Comparison of ENCODE assay signal across 18 cellular contexts in genomic region chr17:28737316-28737715, GRCh38. TPM values are rescaled to one million over a fixed set of nuclear protein-coding genes. Genes with fewer than 3 reads are reported as not detected.
DNase-seq lines count a peak whose midpoint lies in the region; ATAC-seq, FAIRE-seq and TF ChIP-seq lines count a peak whose summit lies in the region.
"Had no signal": no experiment of that assay in that cellular context is flagged by ENCODE, and none has a peak within 500 bp of the region (broad histone marks: within the 10 kb centered on the region; RNA-seq: fewer than 3 reads in every experiment).

No MANE protein-coding gene starts in this region.

- ATAC-seq in IMR-90 (ENCODE audit: low read depth): no peak
- ATAC-seq in GM12878: no peak
- no peak for ATAC-seq in naive B cell (ENCODE audit: low read depth in 2 of 2)

- BruUV-seq in IMR-90 (replicated peaks; lab: Mats Ljungman, UMichigan) (no TSS peak), GM12878 (replicated peaks; lab: Mats Ljungman, UMichigan) (no TSS peak)

- 0 out of 20 replicates have a peak overlapping the region, but pooled peaks of 2 of the 10 experiments have one; percentile 1 to 9 for H3K4me3 ChIP-seq in BLaER1 treated with 17β-estradiol and CSF1 and Interleukin-3, amounts not matched to agents 10 nM and 100 nM
- H3K4me3 ChIP-seq in IMR-90 (ENCODE audit: insufficient read depth, low read depth, low read length) (no peak overlapping the region), GM12878 (no peak overlapping the region)

- no peak for FAIRE-seq in GM12878 (lab: Jason Lieb, UNC)
- FAIRE-seq: A204.1, D721Med had no signal

- dilution Hi-C loops in IMR-90 (cut with HindIII; ENCODE audit: low sequenced_read_pairs, unreplicated experiment): no loop called here

- CTCF ChIA-PET in IMR-90 (lab: Yijun Ruan, JAX): no interaction called here
- CTCF ChIA-PET in GM12878 (lab: Yijun Ruan, JAX): interaction anchor here (7.4 kb wide), 1 partner anchor 9 kb away, joined by 95 read pairs; the partner anchor contains the start of genes NEK8 and TLCD1

- no peak overlapping the region for H2BK5ac ChIP-seq in IMR-90 (ENCODE audit: low read depth, low read length, poor library complexity, severe bottlenecking)

- H2AFZ ChIP-seq in IMR-90 (replicated peaks; ENCODE audit: low read length, poor library complexity): peak overlapping the region; percentile 43
- H2AFZ ChIP-seq in GM12878 (ENCODE audit: control insufficient read depth, low read depth, low read length): no peak overlapping the region; the same call in 1 of the 2 replicates

- SMC1A ChIA-PET in GM12878 (lab: Charles Lee; ENCODE audit: uncharacterized antibody, unreplicated experiment): interaction anchor here (0.7 to 17.8 kb wide), 2 partner anchors 9 to 93 kb away, joined by 3 to 326 read pairs; partner anchors contain the start of genes NEK8 and TLCD1

- peak overlapping the region; percentile 64 to 100 (median 96); a peak in 21 of 22 replicates for H3K4me2 ChIP-seq in BLaER1 treated with 17β-estradiol and CSF1 and Interleukin-3, amounts not matched to agents 10 nM and 100 nM
- no peak overlapping the region for H3K4me2 ChIP-seq in IMR-90 (ENCODE audit: low read depth, low read length)
- peak overlapping the region; percentile 76 for H3K4me2 ChIP-seq in GM12878 (ENCODE audit: control insufficient read depth, insufficient read depth)

- in situ Hi-C loops in IMR-90 (cut with MboI; ENCODE audit: low sequenced_read_pairs) (loop anchor here (10.0 kb wide), 1 partner anchor 367 kb away; no protein-coding TSS in a partner anchor), GM12878 (cut with MboI) (loop anchor here (25.0 kb wide), 1 partner anchor 1275 kb away; the partner anchor contains the start of gene KSR1)

- TF ChIP-seq EP300 in GM12878 (IDR thresholded peaks at IDR 0.05; ENCODE audit: borderline replicate concordance in 1 of 2, control insufficient read depth in 1 of 2, low read depth in 2 of 2, low read length in 2 of 2): no peak

- no peak overlapping the region for H3K4ac ChIP-seq in IMR-90 (ENCODE audit: low read depth, low read length)

- H3K14ac ChIP-seq in IMR-90 (replicated peaks; ENCODE audit: low read depth, low read length): no peak overlapping the region

- H3K27ac Mint-ChIP-seq in naive B cell (peak overlapping the region; percentile 79 to 100 (median 100)), mesothelial cell of epicardium (no peak overlapping the region)

- no peaks in the 10 kb centered on the region for H4K20me1 ChIP-seq in BLaER1 treated with 17β-estradiol and CSF1 and Interleukin-3, amounts not matched to agents 10 nM and 100 nM
- H4K20me1 ChIP-seq in IMR-90 (ENCODE audit: insufficient read depth, low read length): no peaks in the 10 kb centered on the region
- H4K20me1 ChIP-seq in GM12878 (ENCODE audit: control insufficient read depth, insufficient read depth): no peaks in the 10 kb centered on the region

- H3K9ac ChIP-seq in BLaER1 treated with 17β-estradiol and CSF1 and Interleukin-3, amounts not matched to agents 10 nM and 100 nM: peak overlapping the region in 7 of 11 experiments; percentile 34 to 72 (median 64); a peak in 12 of 22 replicates
- H3K9ac ChIP-seq in IMR-90 (ENCODE audit: low read depth, low read length): no peak overlapping the region
- no peak overlapping the region for H3K9ac ChIP-seq in GM12878 (ENCODE audit: control insufficient read depth, insufficient read depth, low read length)

- H3K18ac ChIP-seq in IMR-90 (ENCODE audit: low read depth, low read length): no peak overlapping the region

- TF ChIP-seq RAD21 in IMR-90 (IDR thresholded peaks at IDR 0.05; ENCODE audit: low read length): no peak
- no peak for TF ChIP-seq RAD21 in GM12878 (IDR thresholded peaks at IDR 0.05; ENCODE audit: insufficient read depth, low read depth, low read length)

- H3K23ac ChIP-seq in IMR-90 (ENCODE audit: low read depth, low read length): no peak overlapping the region

- TF ChIP-seq POLR2A in IMR-90 (IDR thresholded peaks at IDR 0.05; ENCODE audit: low read depth, low read length) (no peak), GM12878 (IDR thresholded peaks at IDR 0.05; ENCODE audit: low read depth, low read length) (no peak)

- no CpG with 5 or more reads among the region's 12 CpGs for WGBS in IMR-90 (ENCODE audit: extremely low coverage in 2 of 2, insufficient read length in 1 of 2), 2 experiments
- WGBS in GM12878 (ENCODE audit: insufficient coverage, insufficient replicate concordance, low lambda C conversion rate, missing lambda C conversion rate): 86% methylated on average over 12 of the region's 12 CpGs

- POLR2A ChIA-PET in IMR-90 (lab: Charles Lee; ENCODE audit: unreplicated experiment) (no interaction called here), GM12878 (lab: Charles Lee) (interaction anchor here (0.8 to 15.2 kb wide), 2 partner anchors 10 to 157 kb away, joined by 7 to 485 read pairs; partner anchors contain the start of genes NEK8, RPL23A and TLCD1)

- peaks cover 0 to 2% (median 0%) of the 10 kb centered on the region in 7 donors for H3K9me3 Mint-ChIP-seq in naive B cell
- H3K9me3 Mint-ChIP-seq in mesothelial cell of epicardium: no peaks in the 10 kb centered on the region
- H3K9me3 Mint-ChIP-seq: CD8-positive, alpha-beta memory T cell had no signal

- intact Hi-C loops in IMR-90 (cut with micrococcal nuclease): no loop called here
- intact Hi-C loops in GM12878 (cut with micrococcal nuclease; ENCODE audit: unreplicated experiment): no loop called here

- no peak overlapping the region for H2AK5ac ChIP-seq in IMR-90 (ENCODE audit: low read depth, low read length)

- no peaks in the 10 kb centered on the region for H3K27me3 Mint-ChIP-seq in naive B cell
- no peaks in the 10 kb centered on the region for H3K27me3 Mint-ChIP-seq in mesothelial cell of epicardium (ENCODE audit: low read depth)
- H3K27me3 Mint-ChIP-seq: CD8-positive, alpha-beta memory T cell had no signal

- peaks cover 0 to 7% of the 10 kb centered on the region in 2 experiments; a peak in 1 of 4 replicates for H3K79me1 ChIP-seq in IMR-90 (ENCODE audit: low read depth in 1 of 2, low read length in 2 of 2)

- DNase-seq in IMR-90: no peak
- DNase-seq in GM12878 (ENCODE audit: low read depth, low spot score): no peak
- DNase-seq in naive B cell: no peak
- no peak for DNase-seq in COLO668 (lab: John Stamatoyannopoulos, UW; ENCODE audit: unreplicated experiment)
- no peak for DNase-seq in DMS153 treated with DMSO at 0.1 percent for 48 hours (lab: John Stamatoyannopoulos, UW; ENCODE audit: unreplicated experiment)
- no peak for DNase-seq in OCI-M1 (lab: John Stamatoyannopoulos, UW)
- no peak for DNase-seq in mesothelial cell of epicardium (ENCODE audit: low spot score in 2 of 2, unreplicated experiment in 2 of 2)
- DNase-seq: CD8-positive, alpha-beta memory T cell; DMS79 treated with DMSO at 0.1 percent for 48 hours; GOT3; NCI-H1694 treated with DMSO at 0.1 percent for 48 hours; NCI-H2107; NCI-H510A treated with DMSO at 0.1 percent for 48 hours; NCI-H774; SW 1271 had no signal

- H3K27me3 ChIP-seq in BLaER1 treated with 17β-estradiol and CSF1 and Interleukin-3, amounts not matched to agents 10 nM and 100 nM: no peaks in the 10 kb centered on the region
- H3K27me3 ChIP-seq in IMR-90 (ENCODE audit: control insufficient read depth, insufficient read depth, low read length): no peaks in the 10 kb centered on the region
- no peaks in the 10 kb centered on the region for H3K27me3 ChIP-seq in GM12878 (replicated peaks in 1 of 2; ENCODE audit: control insufficient read depth in 2 of 2, insufficient read depth in 2 of 2, low read length in 1 of 2)

- H3K36me3 Mint-ChIP-seq in naive B cell (peaks cover 0 to 4% of the 10 kb centered on the region in 2 donors), mesothelial cell of epicardium (no peaks in the 10 kb centered on the region)

- peak overlapping the region in 9 of 11 experiments; percentile 35 to 95 (median 90); a peak in 18 of 22 replicates for H3K27ac ChIP-seq in BLaER1 treated with 17β-estradiol and CSF1 and Interleukin-3, amounts not matched to agents 10 nM and 100 nM
- H3K27ac ChIP-seq in IMR-90 (ENCODE audit: insufficient read depth, low read length): no peak overlapping the region
- peak overlapping the region; percentile 96 for H3K27ac ChIP-seq in GM12878 (ENCODE audit: control insufficient read depth, insufficient read depth)

- H3K4me1 Mint-ChIP-seq in naive B cell (peaks cover 43 to 83% (median 80%) of the 10 kb centered on the region in 3 donors), mesothelial cell of epicardium (peaks cover 6% of the 10 kb centered on the region)

- TF ChIP-seq CTCF in IMR-90 (conservative IDR thresholded peaks at IDR 0.05; ENCODE audit: low read depth, low read length): no peak
- no peak for TF ChIP-seq CTCF in GM12878 (IDR thresholded peaks at IDR 0.05 in 2 of 3, conservative IDR thresholded peaks at IDR 0.05 in 1 of 3; ENCODE audit: control insufficient read depth in 2 of 3, extremely low read depth in 1 of 3, insufficient read depth in 1 of 3, low read depth in 3 of 3, low read length in 3 of 3)
- no peak for TF ChIP-seq CTCF in mesothelial cell of epicardium (IDR thresholded peaks at IDR 0.05; ENCODE audit: unreplicated experiment)

- H4K8ac ChIP-seq in IMR-90 (ENCODE audit: low read depth in 2 of 2, low read length in 2 of 2): no peak overlapping the region

- no peak overlapping the region for H2BK20ac ChIP-seq in IMR-90 (ENCODE audit: low read depth, low read length)

- no peak overlapping the region for H2BK120ac ChIP-seq in IMR-90 (ENCODE audit: low read depth, low read length)

- H2AK9ac ChIP-seq in IMR-90 (replicated peaks; ENCODE audit: low read depth, low read length, poor library complexity): no peak overlapping the region

- H4K5ac ChIP-seq in IMR-90 (ENCODE audit: low read depth, low read length): no peak overlapping the region

- H3K4me3 Mint-ChIP-seq in naive B cell: peak overlapping the region in 7 of 8 donors; percentile 30 to 81 (median 64)
- H3K4me3 Mint-ChIP-seq in mesothelial cell of epicardium: no peak overlapping the region
- H3K4me3 Mint-ChIP-seq: CD8-positive, alpha-beta memory T cell had no signal

- RAD21 ChIA-PET in GM12878 (lab: Charles Lee; ENCODE audit: unreplicated experiment): interaction anchor here (17.4 kb wide), 1 partner anchor 11 kb away, joined by 375 read pairs; the partner anchor contains the start of genes NEK8 and TLCD1

- no peak overlapping the region for H4K91ac ChIP-seq in IMR-90 (ENCODE audit: insufficient read depth, low read depth, low read length)

- 0 out of 2 replicates have a peak, but pooled peaks cover 9% of the 10 kb centered on the region for H3K9me1 ChIP-seq in IMR-90 (ENCODE audit: insufficient read depth, low read length)

- peaks cover 0 to 15% (median 5%) of the 10 kb centered on the region in 11 experiments; a peak in 7 of 22 replicates for H3K36me3 ChIP-seq in BLaER1 treated with 17β-estradiol and CSF1 and Interleukin-3, amounts not matched to agents 10 nM and 100 nM
- H3K36me3 ChIP-seq in IMR-90 (ENCODE audit: control insufficient read depth, insufficient read depth, low read length) (no peaks in the 10 kb centered on the region), GM12878 (ENCODE audit: control insufficient read depth in 2 of 2, insufficient read depth in 2 of 2, low read length in 1 of 2) (peaks cover 0 to 8% of the 10 kb centered on the region in 2 experiments; a peak in 2 of 4 replicates)

- H3K9me3 ChIP-seq in BLaER1 treated with 17β-estradiol and CSF1 and Interleukin-3, amounts not matched to agents 10 nM and 100 nM (replicated peaks in 1 of 11): peaks cover 0 to 35% (median 6%) of the 10 kb centered on the region in 11 experiments; a peak in 14 of 22 replicates
- no peaks in the 10 kb centered on the region for H3K9me3 ChIP-seq in IMR-90 (ENCODE audit: control insufficient read depth, insufficient read depth, low read length)
- peaks cover 8% of the 10 kb centered on the region; the same call in 2 of the 3 replicates for H3K9me3 ChIP-seq in GM12878 (replicated peaks; ENCODE audit: control insufficient read depth, insufficient read depth, low read length)

- H2BK15ac ChIP-seq in IMR-90 (ENCODE audit: low read depth, low read length): no peak overlapping the region

- no peak overlapping the region for H3K56ac ChIP-seq in IMR-90 (ENCODE audit: extremely low read depth, insufficient read depth, low read length)

- H3K79me2 ChIP-seq in GM12878 (ENCODE audit: control insufficient read depth, insufficient read depth, low read length): peaks cover 25% of the 10 kb centered on the region

- peaks cover 47 to 69% (median 65%) of the 10 kb centered on the region in 10 experiments for H3K4me1 ChIP-seq in BLaER1 treated with 17β-estradiol and CSF1 and Interleukin-3, amounts not matched to agents 10 nM and 100 nM
- H3K4me1 ChIP-seq in IMR-90 (ENCODE audit: control insufficient read depth, insufficient read depth, low read length) (0 out of 2 replicates have a peak, but pooled peaks cover 2% of the 10 kb centered on the region), GM12878 (ENCODE audit: control insufficient read depth, insufficient read depth, low read length) (peaks cover 70% of the 10 kb centered on the region)

RNA-seq across cellular contexts. Expression of gene TRAF4, which starts 6.5 kb away (rescaled TPM):
- 27.5 and 36.9 TPM in 2 replicates for total RNA-seq in IMR-90 (2012; rRNA removed)
- 63.2 and 75.6 TPM in 2 replicates for polyA plus RNA-seq in IMR-90 (2012; rRNA removed)
- 51.5 and 75.6 TPM in 2 replicates for polyA plus RNA-seq in IMR-90 (2012; cell fraction: cytosol; rRNA removed)
- 310 and 764 TPM in 2 replicates for polyA plus RNA-seq in IMR-90 (2012; cell fraction: nucleus; rRNA removed; ENCODE audit: low replicate concordance)
- total RNA-seq in GM12878 (2013; cell fraction: nucleolus; rRNA removed): 116 and 127 TPM in 2 replicates
- total RNA-seq in GM12878 (2014; rRNA removed): 134 and 151 TPM in 2 replicates
- total RNA-seq in GM12878 (2014; rRNA removed; fragmentation: Illumina TruSeq; extraction: Trizol): 56.3 and 61.7 TPM in 2 replicates
- total RNA-seq in GM12878 (2021): 171 and 197 TPM in 2 replicates
- 40.9 TPM for polyA plus RNA-seq in GM12878 (2011; ENCODE audit: low read depth)
- polyA plus RNA-seq in GM12878 (2011; rRNA removed): 28.0 and 71.2 TPM in 2 replicates
- 108 and 124 TPM in 2 replicates for polyA plus RNA-seq in GM12878 (2011; cell fraction: cytosol; rRNA removed)
- polyA plus RNA-seq in GM12878 (2011; cell fraction: nucleus; rRNA removed): 437 and 490 TPM in 2 replicates
- 86.4 and 93.9 TPM in 2 replicates for polyA plus RNA-seq in GM12878 (2012)
- polyA plus RNA-seq in GM12878 (2014; fragmentation: Illumina TruSeq; extraction: Trizol): 30.6 and 73.8 TPM in 2 replicates
- 1 to 10 TPM; 3.7 to 8.2 TPM for polyA plus RNA-seq in GM12878 (2014; fragmentation: Nextera tagmentation; extraction: Ambion mirVana)
- polyA plus RNA-seq in GM12878 (2014; rRNA removed): 152 and 164 TPM in 2 replicates
- 10 to 100 TPM; 46.2 to 56.6 TPM for polyA plus RNA-seq in GM12878 (2016; fragmentation: Nextera tagmentation; extraction: Ambion mirVana)
- polyA minus RNA-seq in GM12878 (2011; rRNA and poly(A)+ RNA removed): 70.6 and 117 TPM in 2 replicates
- 66.7 and 75.6 TPM in 2 replicates for polyA minus RNA-seq in GM12878 (2011; cell fraction: cytosol; rRNA and poly(A)+ RNA removed)
- polyA minus RNA-seq in GM12878 (2011; cell fraction: nucleus; rRNA and poly(A)+ RNA removed): 163 and 248 TPM in 2 replicates
- polyA plus RNA-seq in naive B cell (ENCODE audit: low read depth in 6 of 6): 10 to 100 TPM in 4 of 6 donors, 1 to 10 TPM in 2; 5.4 to 17.1 (median 12.0) TPM
- 252 to 259 TPM (median 254 TPM) in 3 replicates for total RNA-seq in mesothelial cell of epicardium

RNA-seq across cellular contexts. Expression of gene NEK8, which starts 8.7 kb away (rescaled TPM):
- total RNA-seq in IMR-90 (2012; rRNA removed) (3.1 and 5.2 TPM in 2 replicates), GM12878 (2014; rRNA removed) (8.8 and 10.5 TPM in 2 replicates), GM12878 (2014; rRNA removed; fragmentation: Illumina TruSeq; extraction: Trizol) (6.0 and 6.7 TPM in 2 replicates), GM12878 (2021) (10.1 and 11.0 TPM in 2 replicates), mesothelial cell of epicardium (5.2 to 7.6 TPM (median 5.9 TPM) in 3 replicates)
- polyA plus RNA-seq in IMR-90 (2012; rRNA removed) (4.1 and 4.6 TPM in 2 replicates), GM12878 (2011; rRNA removed) (7.9 and 13.2 TPM in 2 replicates), GM12878 (2014; fragmentation: Illumina TruSeq; extraction: Trizol) (7.5 and 8.5 TPM in 2 replicates), GM12878 (2014; fragmentation: Nextera tagmentation; extraction: Ambion mirVana) (1 to 10 TPM; 2.3 to 2.9 TPM), GM12878 (2014; rRNA removed) (14.3 and 15.1 TPM in 2 replicates), GM12878 (2016; fragmentation: Nextera tagmentation; extraction: Ambion mirVana) (10 to 100 TPM; 11.2 to 13.9 TPM), naive B cell (ENCODE audit: low read depth in 6 of 6) (10 to 100 TPM; 14.5 to 26.1 (median 19.6) TPM)
- polyA plus RNA-seq in IMR-90 (2012; cell fraction: cytosol; rRNA removed): 2.6 and 5.8 TPM in 2 replicates
- polyA plus RNA-seq in IMR-90 (2012; cell fraction: nucleus; rRNA removed; ENCODE audit: low replicate concordance): 14.0 and 18.2 TPM in 2 replicates
- 22.0 and 27.2 TPM in 2 replicates for total RNA-seq in GM12878 (2013; cell fraction: nucleolus; rRNA removed)
- 6.5 TPM for polyA plus RNA-seq in GM12878 (2011; ENCODE audit: low read depth)
- 16.7 and 21.7 TPM in 2 replicates for polyA plus RNA-seq in GM12878 (2011; cell fraction: cytosol; rRNA removed)
- polyA plus RNA-seq in GM12878 (2011; cell fraction: nucleus; rRNA removed): 24.8 and 26.2 TPM in 2 replicates
- 8.7 and 9.6 TPM in 2 replicates for polyA plus RNA-seq in GM12878 (2012)
- polyA minus RNA-seq in GM12878 (2011; rRNA and poly(A)+ RNA removed): 14.9 and 20.8 TPM in 2 replicates
- polyA minus RNA-seq in GM12878 (2011; cell fraction: cytosol; rRNA and poly(A)+ RNA removed): 4.0 and 4.4 TPM in 2 replicates
- 11.1 and 21.9 TPM in 2 replicates for polyA minus RNA-seq in GM12878 (2011; cell fraction: nucleus; rRNA and poly(A)+ RNA removed)

RNA-seq across cellular contexts. Expression of gene TLCD1, which starts 11.3 kb away (rescaled TPM):
- total RNA-seq in IMR-90 (2012; rRNA removed) (3.6 and 3.9 TPM in 2 replicates), GM12878 (2014; rRNA removed) (8.6 and 10.6 TPM in 2 replicates), GM12878 (2014; rRNA removed; fragmentation: Illumina TruSeq; extraction: Trizol) (7.2 and 7.6 TPM in 2 replicates), GM12878 (2021) (7.3 and 7.6 TPM in 2 replicates), mesothelial cell of epicardium (2.3 to 3.8 TPM (median 3.3 TPM) in 3 replicates)
- polyA plus RNA-seq in IMR-90 (2012; rRNA removed) (8.7 and 9.3 TPM in 2 replicates), GM12878 (2011; rRNA removed) (2.1 and 4.0 TPM in 2 replicates), GM12878 (2014; fragmentation: Illumina TruSeq; extraction: Trizol) (7.8 TPM in 2 replicates), GM12878 (2014; fragmentation: Nextera tagmentation; extraction: Ambion mirVana) (1 to 10 TPM; 2.9 to 7.1 TPM), GM12878 (2014; rRNA removed) (13.6 and 14.6 TPM in 2 replicates), GM12878 (2016; fragmentation: Nextera tagmentation; extraction: Ambion mirVana) (10 to 100 TPM; 14.9 to 19.8 TPM), naive B cell (ENCODE audit: low read depth in 6 of 6) (1 to 10 TPM in 1 of 6 donors, under 1 TPM in 1, not detected in 4; 0.93 to 1.2 TPM)
- polyA plus RNA-seq in IMR-90 (2012; cell fraction: cytosol; rRNA removed): 5.9 and 14.1 TPM in 2 replicates
- 3.7 and 5.6 TPM in 2 replicates for polyA plus RNA-seq in IMR-90 (2012; cell fraction: nucleus; rRNA removed; ENCODE audit: low replicate concordance)
- 1.9 and 4.3 TPM in 2 replicates for total RNA-seq in GM12878 (2013; cell fraction: nucleolus; rRNA removed)
- 3.3 TPM for polyA plus RNA-seq in GM12878 (2011; ENCODE audit: low read depth)
- polyA plus RNA-seq in GM12878 (2011; cell fraction: cytosol; rRNA removed): 4.1 and 4.2 TPM in 2 replicates
- polyA plus RNA-seq in GM12878 (2011; cell fraction: nucleus; rRNA removed): 5.1 and 5.7 TPM in 2 replicates
- polyA plus RNA-seq in GM12878 (2012): 5.3 and 8.7 TPM in 2 replicates
- 5.4 and 5.5 TPM in 2 replicates for polyA minus RNA-seq in GM12878 (2011; rRNA and poly(A)+ RNA removed)
- 2.8 and 5.5 TPM in 2 replicates for polyA minus RNA-seq in GM12878 (2011; cell fraction: cytosol; rRNA and poly(A)+ RNA removed)
- 4.8 and 6.9 TPM in 2 replicates for polyA minus RNA-seq in GM12878 (2011; cell fraction: nucleus; rRNA and poly(A)+ RNA removed)
- polyA plus RNA-seq: CD8-positive, alpha-beta memory T cell had no signal

RNA-seq across cellular contexts. Expression of gene RPL23A, which starts 17.5 kb away (rescaled TPM):
- total RNA-seq in IMR-90 (2012; rRNA removed): 572 and 596 TPM in 2 replicates
- 958 and 1,004 TPM in 2 replicates for polyA plus RNA-seq in IMR-90 (2012; rRNA removed)
- 180 and 421 TPM in 2 replicates for polyA plus RNA-seq in IMR-90 (2012; cell fraction: cytosol; rRNA removed)
- 47.7 and 402 TPM in 2 replicates for polyA plus RNA-seq in IMR-90 (2012; cell fraction: nucleus; rRNA removed; ENCODE audit: low replicate concordance)
- total RNA-seq in GM12878 (2013; cell fraction: nucleolus; rRNA removed): 169 and 204 TPM in 2 replicates
- total RNA-seq in GM12878 (2014; rRNA removed): 1,231 and 1,339 TPM in 2 replicates
- 1,926 and 2,065 TPM in 2 replicates for total RNA-seq in GM12878 (2014; rRNA removed; fragmentation: Illumina TruSeq; extraction: Trizol)
- 2,908 and 3,018 TPM in 2 replicates for total RNA-seq in GM12878 (2021)
- 6,212 TPM for polyA plus RNA-seq in GM12878 (2011; ENCODE audit: low read depth)
- 2,740 and 3,357 TPM in 2 replicates for polyA plus RNA-seq in GM12878 (2011; rRNA removed)
- 779 and 1,073 TPM in 2 replicates for polyA plus RNA-seq in GM12878 (2011; cell fraction: cytosol; rRNA removed)
- 561 and 573 TPM in 2 replicates for polyA plus RNA-seq in GM12878 (2011; cell fraction: nucleus; rRNA removed)
- 4,003 and 4,409 TPM in 2 replicates for polyA plus RNA-seq in GM12878 (2012)
- 1,904 and 2,135 TPM in 2 replicates for polyA plus RNA-seq in GM12878 (2014; fragmentation: Illumina TruSeq; extraction: Trizol)
- polyA plus RNA-seq in GM12878 (2014; fragmentation: Nextera tagmentation; extraction: Ambion mirVana): over 10,000 TPM in 1 of 2 experiments, 1,000 to 10,000 TPM in 1; 8,970 to 10,319 TPM
- polyA plus RNA-seq in GM12878 (2014; rRNA removed): 1,318 and 1,377 TPM in 2 replicates
- 1,000 to 10,000 TPM; 2,984 to 3,180 TPM for polyA plus RNA-seq in GM12878 (2016; fragmentation: Nextera tagmentation; extraction: Ambion mirVana)
- polyA minus RNA-seq in GM12878 (2011; rRNA and poly(A)+ RNA removed): 1,547 and 2,710 TPM in 2 replicates
- 624 and 701 TPM in 2 replicates for polyA minus RNA-seq in GM12878 (2011; cell fraction: cytosol; rRNA and poly(A)+ RNA removed)
- polyA minus RNA-seq in GM12878 (2011; cell fraction: nucleus; rRNA and poly(A)+ RNA removed): 176 and 252 TPM in 2 replicates
- polyA plus RNA-seq in naive B cell (ENCODE audit: low read depth in 6 of 6): 1,000 to 10,000 TPM; 5,077 to 6,780 (median 5,627) TPM
- total RNA-seq in mesothelial cell of epicardium: 1,669 to 1,804 TPM (median 1,792 TPM) in 3 replicates

RNA-seq across cellular contexts. Expression of gene RAB34, which starts 19.6 kb away (rescaled TPM):
- total RNA-seq in IMR-90 (2012; rRNA removed) (304 and 351 TPM in 2 replicates), GM12878 (2014; rRNA removed) (40.2 and 46.4 TPM in 2 replicates), GM12878 (2014; rRNA removed; fragmentation: Illumina TruSeq; extraction: Trizol) (24.2 and 26.9 TPM in 2 replicates), GM12878 (2021) (28.8 and 33.0 TPM in 2 replicates), mesothelial cell of epicardium (172 to 181 TPM (median 178 TPM) in 3 replicates)
- polyA plus RNA-seq in IMR-90 (2012; rRNA removed) (374 and 387 TPM in 2 replicates), GM12878 (2011; rRNA removed) (0.16 and 0.37 TPM in 2 replicates), GM12878 (2014; fragmentation: Illumina TruSeq; extraction: Trizol) (35.7 and 39.0 TPM in 2 replicates), GM12878 (2014; fragmentation: Nextera tagmentation; extraction: Ambion mirVana) (10 to 100 TPM; 14.4 to 32.6 TPM), GM12878 (2014; rRNA removed) (37.5 and 47.7 TPM in 2 replicates), GM12878 (2016; fragmentation: Nextera tagmentation; extraction: Ambion mirVana) (10 to 100 TPM; 30.9 to 37.4 TPM), naive B cell (ENCODE audit: low read depth in 6 of 6) (10 to 100 TPM; 11.6 to 22.6 (median 18.2) TPM)
- polyA plus RNA-seq in IMR-90 (2012; cell fraction: cytosol; rRNA removed): 274 and 575 TPM in 2 replicates
- polyA plus RNA-seq in IMR-90 (2012; cell fraction: nucleus; rRNA removed; ENCODE audit: low replicate concordance): 417 and 521 TPM in 2 replicates
- total RNA-seq in GM12878 (2013; cell fraction: nucleolus; rRNA removed): 10.7 and 13.3 TPM in 2 replicates
- 16.5 TPM for polyA plus RNA-seq in GM12878 (2011; ENCODE audit: low read depth)
- 0.23 and 0.31 TPM in 2 replicates for polyA plus RNA-seq in GM12878 (2011; cell fraction: cytosol; rRNA removed)
- polyA plus RNA-seq in GM12878 (2011; cell fraction: nucleus; rRNA removed): 0.69 and 0.75 TPM in 2 replicates
- 13.1 and 17.7 TPM in 2 replicates for polyA plus RNA-seq in GM12878 (2012)
- polyA minus RNA-seq in GM12878 (2011; rRNA and poly(A)+ RNA removed): not detected in 2 replicates
- 4.1 and 4.9 TPM in 2 replicates for polyA minus RNA-seq in GM12878 (2011; cell fraction: cytosol; rRNA and poly(A)+ RNA removed)
- polyA minus RNA-seq in GM12878 (2011; cell fraction: nucleus; rRNA and poly(A)+ RNA removed): 0.48 and 0.86 TPM in 2 replicates

Comparison
In these comparisons a context has a peak if more than half of its experiments do, and no peak if none do; other contexts are left out.
1. H3K9ac ChIP-seq: peak in BLaER1 treated with 17β-estradiol and CSF1 and Interleukin-3, amounts not matched to agents 10 nM and 100 nM (7 of 11); none in IMR-90 (single experiment) and GM12878 (single experiment).